Comparison of ENCODE assay signal across 2 cellular contexts in genomic region chr19:13119654-13120053, GRCh38.
TF ChIP-seq lines count a peak whose summit lies in the region.

No MANE protein-coding gene starts in this region.

TF ChIP-seq in HEK293, 187 proteins besides CTCF, POLR2A, EP300 and RAD21:
- peak; percentile 38; the same call in 1 of the 2 replicates for TF ChIP-seq PRDM10 (tag by site-specific recombination; IDR thresholded peaks at IDR 0.05)
- TF ChIP-seq ZNF600 (tag by site-specific recombination; IDR thresholded peaks at IDR 0.05): peak; percentile 43
- peak; percentile 68 for TF ChIP-seq ZBTB17 (tag by site-specific recombination; IDR thresholded peaks at IDR 0.05)
- TF ChIP-seq ZNF138 (tag by site-specific recombination; IDR thresholded peaks at IDR 0.05; ENCODE audit: borderline replicate concordance): no peak

TF ChIP-seq in GM12878, 131 proteins besides CTCF, POLR2A, EP300 and RAD21:
- TF ChIP-seq CHD1 (IDR thresholded peaks at IDR 0.05; ENCODE audit: low read depth, low read length): no peak
- TF ChIP-seq, protein P1, sequence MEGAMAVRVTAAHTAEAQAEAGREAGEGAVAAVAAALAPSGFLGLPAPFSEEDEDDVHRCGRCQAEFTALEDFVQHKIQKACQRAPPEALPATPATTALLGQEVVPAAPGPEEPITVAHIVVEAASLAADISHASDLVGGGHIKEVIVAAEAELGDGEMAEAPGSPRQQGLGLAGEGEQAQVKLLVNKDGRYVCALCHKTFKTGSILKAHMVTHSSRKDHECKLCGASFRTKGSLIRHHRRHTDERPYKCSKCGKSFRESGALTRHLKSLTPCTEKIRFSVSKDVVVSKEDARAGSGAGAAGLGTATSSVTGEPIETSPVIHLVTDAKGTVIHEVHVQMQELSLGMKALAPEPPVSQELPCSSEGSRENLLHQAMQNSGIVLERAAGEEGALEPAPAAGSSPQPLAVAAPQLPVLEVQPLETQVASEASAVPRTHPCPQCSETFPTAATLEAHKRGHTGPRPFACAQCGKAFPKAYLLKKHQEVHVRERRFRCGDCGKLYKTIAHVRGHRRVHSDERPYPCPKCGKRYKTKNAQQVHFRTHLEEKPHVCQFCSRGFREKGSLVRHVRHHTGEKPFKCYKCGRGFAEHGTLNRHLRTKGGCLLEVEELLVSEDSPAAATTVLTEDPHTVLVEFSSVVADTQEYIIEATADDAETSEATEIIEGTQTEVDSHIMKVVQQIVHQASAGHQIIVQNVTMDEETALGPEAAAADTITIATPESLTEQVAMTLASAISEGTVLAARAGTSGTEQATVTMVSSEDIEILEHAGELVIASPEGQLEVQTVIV (IDR thresholded peaks at IDR 0.05; ENCODE audit: borderline replicate concordance, partially characterized antibody): no peak
